Comparison of ENCODE assay signal across 6 cellular contexts in the genomic region with DNA sequence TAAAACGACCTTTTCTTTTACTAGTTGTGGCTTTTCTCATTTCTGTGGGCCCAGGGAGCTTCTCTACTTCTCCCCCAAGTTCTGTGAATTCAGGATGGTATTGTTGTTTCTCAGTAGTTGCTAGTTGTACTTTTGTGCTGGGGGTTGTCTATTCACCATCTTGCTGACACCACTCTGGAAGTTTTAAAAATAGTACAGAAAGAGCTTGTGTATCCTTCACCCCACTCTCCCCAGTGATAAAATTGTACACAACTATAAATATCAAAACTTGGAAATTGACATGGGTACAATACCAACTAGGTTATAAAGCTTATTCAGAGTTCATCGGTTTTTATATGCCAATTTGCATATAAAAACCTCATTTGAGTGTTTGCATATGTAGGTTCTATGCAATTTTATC. TPM values are rescaled to one million over a fixed set of nuclear protein-coding genes. Genes with fewer than 3 reads are reported as not detected.
"Had no signal": no experiment of that assay in that cellular context is flagged by ENCODE, and none has a peak within 500 bp of the region (broad histone marks: within the 10 kb centered on the region; RNA-seq: fewer than 3 reads in every experiment).

No MANE protein-coding gene starts in this region.

- DNase-seq: GM23248, GOT3, H7, IMR-90 had no signal

- H3K9me3 ChIP-seq: HAP-1 had no signal

- H3K36me3 ChIP-seq: HAP-1 had no signal

- H3K4me3 ChIP-seq: GM23248, HAP-1 had no signal

- H3K27ac ChIP-seq: GM23248 had no signal

- H3K9ac ChIP-seq: GM23248 had no signal

- H2AFZ ChIP-seq: GM23248 had no signal

- H3K4me1 ChIP-seq: HAP-1 had no signal

RNA-seq across cellular contexts. Expression of a gene that starts 45.3 kb away (rescaled TPM):
- total RNA-seq: GM23248, HT-29 had no signal
- polyA plus RNA-seq: GM23248 had no signal
